In the genomic region with DNA sequence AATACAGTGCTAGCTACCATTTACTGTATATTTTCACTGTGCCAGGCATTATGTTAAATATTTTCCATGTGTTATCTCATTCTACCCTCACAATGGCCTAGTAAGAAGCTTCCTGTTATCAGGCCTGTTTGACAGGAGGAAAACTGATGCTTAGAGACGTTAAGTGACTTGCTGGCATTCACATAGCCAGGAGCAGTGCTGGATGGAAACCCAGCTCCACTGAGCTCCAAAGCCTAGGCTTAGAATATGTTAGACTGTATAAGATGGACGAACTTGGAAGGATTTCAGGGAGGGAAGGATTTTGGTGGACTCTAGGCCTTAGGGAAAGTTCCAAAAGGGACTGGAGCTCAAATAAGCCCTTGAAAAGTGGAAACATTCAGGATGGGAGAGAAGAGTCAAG, we compare ENCODE assay signal across 9 cellular contexts. TPM values are rescaled to one million over a fixed set of nuclear protein-coding genes. Genes with fewer than 3 reads are reported as not detected.
DNase-seq lines count a peak whose midpoint lies in the region; ATAC-seq and TF ChIP-seq lines count a peak whose summit lies in the region.
"Had no signal": no experiment of that assay in that cellular context is flagged by ENCODE, and none has a peak within 500 bp of the region (broad histone marks: within the 10 kb centered on the region; RNA-seq: fewer than 3 reads in every experiment).

No MANE protein-coding gene starts in this region.

- POLR2A ChIA-PET in activated CD4-positive, alpha-beta T cell treated with anti-CD3 and anti-CD28 coated beads for 36 hours (lab: Charles Lee), result interaction anchor here (0.7 to 3.7 kb wide), 12 partner anchors 10 to 142 kb away, joined by 3 to 29 read pairs (median 5); no protein-coding TSS in a partner anchor
- POLR2A ChIA-PET in activated CD4-positive, alpha-beta memory T cell treated with anti-CD3 and anti-CD28 coated beads, Interleukin-2, amount 10 ng/mL, durations not matched to agents 7 days and 5 days (lab: Charles Lee), result interaction anchor here (0.6 to 15.4 kb wide), 21 partner anchors 9 to 143 kb away, joined by 3 to 634 read pairs (median 17); no protein-coding TSS in a partner anchor

- peak overlapping the region; percentile 83 for H3K4me3 Mint-ChIP-seq in activated CD4-positive, alpha-beta T cell treated with anti-CD3 and anti-CD28 coated beads for 36 hours
- H3K4me3 Mint-ChIP-seq in activated CD4-positive, alpha-beta memory T cell treated with anti-CD3 and anti-CD28 coated beads, Interleukin-2, amount 10 ng/mL, durations not matched to agents 7 days and 5 days, result peak overlapping the region; percentile 97

- H3K4me3 ChIP-seq in stomach smooth muscle (ENCODE audit: low read length in 2 of 2), result peak overlapping the region; percentile 97
- H3K4me3 ChIP-seq: K562 had no signal

- H3K4me1 Mint-ChIP-seq in activated CD4-positive, alpha-beta T cell treated with anti-CD3 and anti-CD28 coated beads for 36 hours, result peaks cover 59% of the 10 kb centered on the region
- peaks cover 60% of the 10 kb centered on the region for H3K4me1 Mint-ChIP-seq in activated CD4-positive, alpha-beta memory T cell treated with anti-CD3 and anti-CD28 coated beads, Interleukin-2, amount 10 ng/mL, durations not matched to agents 7 days and 5 days

- no peak for ATAC-seq in activated CD4-positive, alpha-beta T cell treated with anti-CD3 and anti-CD28 coated beads for 36 hours
- ATAC-seq in foreskin keratinocyte (no peak), HG03175 (IDR thresholded peaks at IDR 0.05; ENCODE audit: unreplicated experiment) (no peak)
- ATAC-seq: K562 had no signal

- peaks cover 0 to 4% of the 10 kb centered on the region in 2 donors for H3K36me3 ChIP-seq in stomach smooth muscle (ENCODE audit: control insufficient read depth in 2 of 2, insufficient read depth in 2 of 2, low read length in 2 of 2)

- H3K27ac Mint-ChIP-seq in activated CD4-positive, alpha-beta T cell treated with anti-CD3 and anti-CD28 coated beads for 36 hours, result peak overlapping the region; percentile 93
- peak overlapping the region; percentile 90 for H3K27ac Mint-ChIP-seq in activated CD4-positive, alpha-beta memory T cell treated with anti-CD3 and anti-CD28 coated beads, Interleukin-2, amount 10 ng/mL, durations not matched to agents 7 days and 5 days

- no peaks in the 10 kb centered on the region for H3K27me3 Mint-ChIP-seq in activated CD4-positive, alpha-beta T cell treated with anti-CD3 and anti-CD28 coated beads for 36 hours
- peaks cover 5% of the 10 kb centered on the region for H3K27me3 Mint-ChIP-seq in activated CD4-positive, alpha-beta memory T cell treated with anti-CD3 and anti-CD28 coated beads, Interleukin-2, amount 10 ng/mL, durations not matched to agents 7 days and 5 days

- H3K36me3 Mint-ChIP-seq in activated CD4-positive, alpha-beta T cell treated with anti-CD3 and anti-CD28 coated beads for 36 hours (ENCODE audit: low read depth), result peaks cover 56% of the 10 kb centered on the region
- peaks cover 66% of the 10 kb centered on the region for H3K36me3 Mint-ChIP-seq in activated CD4-positive, alpha-beta memory T cell treated with anti-CD3 and anti-CD28 coated beads, Interleukin-2, amount 10 ng/mL, durations not matched to agents 7 days and 5 days (ENCODE audit: low read depth)

- H3K9me3 ChIP-seq in stomach smooth muscle (ENCODE audit: control insufficient read depth in 2 of 2, low read length in 2 of 2), result no peaks in the 10 kb centered on the region

- H3K9ac ChIP-seq in stomach smooth muscle (ENCODE audit: low read length in 2 of 2), result peak overlapping the region; percentile 72 to 94

- H3K27me3 ChIP-seq in foreskin keratinocyte (no peaks in the 10 kb centered on the region), stomach smooth muscle (ENCODE audit: control insufficient read depth in 1 of 2, insufficient read depth in 2 of 2, low read length in 2 of 2) (no peaks in the 10 kb centered on the region)

- H3K9me3 Mint-ChIP-seq in activated CD4-positive, alpha-beta T cell treated with anti-CD3 and anti-CD28 coated beads for 36 hours (ENCODE audit: low read depth), result no peaks in the 10 kb centered on the region
- H3K9me3 Mint-ChIP-seq in activated CD4-positive, alpha-beta memory T cell treated with anti-CD3 and anti-CD28 coated beads, Interleukin-2, amount 10 ng/mL, durations not matched to agents 7 days and 5 days, result no peaks in the 10 kb centered on the region

- no peak for TF ChIP-seq CTCF in foreskin keratinocyte (conservative IDR thresholded peaks at IDR 0.05)

- intact Hi-C loops in activated CD4-positive, alpha-beta T cell treated with anti-CD3 and anti-CD28 coated beads for 36 hours (cut with DNase I, micrococcal nuclease), result loop anchor here (2.0 to 10.0 kb wide), 5 partner anchors 98 to 896 kb away; a partner anchor contains a TSS

- CTCF ChIA-PET in activated CD4-positive, alpha-beta T cell treated with anti-CD3 and anti-CD28 coated beads for 36 hours (lab: Charles Lee), result interaction anchor here (0.5 to 3.5 kb wide), 10 partner anchors 14 to 151 kb away, joined by 3 to 19 read pairs (median 4); no protein-coding TSS in a partner anchor
- CTCF ChIA-PET in activated CD4-positive, alpha-beta memory T cell treated with anti-CD3 and anti-CD28 coated beads, Interleukin-2, amount 10 ng/mL, durations not matched to agents 7 days and 5 days (lab: Charles Lee), result interaction anchor here (0.7 to 5.0 kb wide), 15 partner anchors 18 to 143 kb away, joined by 3 to 49 read pairs (median 3); no protein-coding TSS in a partner anchor

- H3K4me1 ChIP-seq in foreskin keratinocyte (peaks cover 34% of the 10 kb centered on the region), stomach smooth muscle (ENCODE audit: control insufficient read depth, insufficient read depth, low read length) (peaks cover 62% of the 10 kb centered on the region)

- no peak for DNase-seq in activated CD4-positive, alpha-beta T cell treated with anti-CD3 and anti-CD28 coated beads for 36 hours
- no peak for DNase-seq in activated CD4-positive, alpha-beta T cell treated with anti-CD3 and anti-CD28 coated beads, Interleukin-2, amount 50 U/mL, for 1 hour
- no peak for DNase-seq in activated CD4-positive, alpha-beta memory T cell treated with anti-CD3 and anti-CD28 coated beads, Interleukin-2, amount 10 ng/mL, durations not matched to agents 7 days and 5 days
- DNase-seq in foreskin keratinocyte (no peak), SIG-M5 (lab: John Stamatoyannopoulos, UW) (no peak), NAMALWA (ENCODE audit: low spot score) (no peak)

- peak overlapping the region; percentile 92 for H3K27ac ChIP-seq in foreskin keratinocyte
- H3K27ac ChIP-seq in stomach smooth muscle (ENCODE audit: low read length), result peak overlapping the region; percentile 92

RNA-seq across cellular contexts. Expression of a gene that starts 2.1 kb away (rescaled TPM):
- 100 to 1,000 TPM; 357 to 435 TPM for total RNA-seq in activated CD4-positive, alpha-beta T cell treated with anti-CD3 and anti-CD28 coated beads for 36 hours
- total RNA-seq in activated CD4-positive, alpha-beta memory T cell treated with anti-CD3 and anti-CD28 coated beads, Interleukin-2, amount 10 ng/mL, durations not matched to agents 7 days and 5 days, result 100 to 1,000 TPM; 634 to 645 TPM
- total RNA-seq in foreskin keratinocyte, result 1,058 and 1,283 TPM in 2 replicates
- 489 and 531 TPM in 2 replicates for polyA plus RNA-seq in foreskin keratinocyte
